8 cellular contexts compared by ENCODE assay signal in the genomic region with DNA sequence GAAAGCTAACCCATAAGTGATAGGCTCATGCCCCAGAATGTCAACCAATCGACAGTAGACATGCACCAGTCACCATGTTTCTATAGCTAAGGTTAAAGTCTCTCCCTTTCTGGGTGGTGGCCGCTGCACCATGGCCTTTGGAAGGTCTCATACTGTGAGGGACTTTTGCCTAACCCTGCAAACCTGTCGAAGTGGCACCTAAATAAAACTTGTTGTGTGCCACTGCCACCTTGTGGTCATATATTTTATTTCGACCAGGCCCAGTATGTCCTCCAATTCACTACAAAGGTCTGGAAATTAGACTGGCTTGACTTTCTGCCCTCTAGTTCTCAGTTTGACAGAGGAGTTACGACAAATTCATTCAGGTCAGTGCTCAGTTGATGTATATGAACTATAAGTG.
DNase-seq lines count a peak whose midpoint lies in the region; ATAC-seq, FAIRE-seq and TF ChIP-seq lines count a peak whose summit lies in the region.

No MANE protein-coding gene starts in this region.

- 11 to 25% (median 15%) methylated on average over 5 of the region's 5 CpGs for WGBS in small intestine, 3 donors

- no peaks in the 10 kb centered on the region for H3K4me1 ChIP-seq in small intestine (ENCODE audit: control insufficient read depth in 2 of 2, insufficient read depth in 1 of 2, low read depth in 1 of 2, low read length in 1 of 2)

- H3K27me3 ChIP-seq in small intestine (ENCODE audit: control insufficient read depth in 2 of 2, insufficient read depth in 2 of 2, low read length in 2 of 2) = no peaks in the 10 kb centered on the region

- peak; percentile 82 for ATAC-seq in GM19043 (IDR thresholded peaks at IDR 0.05; ENCODE audit: low read depth, unreplicated experiment)
- peak; percentile 88 for ATAC-seq in HG03196 (IDR thresholded peaks at IDR 0.05; ENCODE audit: unreplicated experiment)

- TF ChIP-seq CTCF in D721Med (IDR thresholded peaks at IDR 0.05; ENCODE audit: insufficient read depth, missing control alignments) = peak; percentile 49

- no peaks in the 10 kb centered on the region for H3K9me3 ChIP-seq in small intestine (ENCODE audit: control insufficient read depth, low read depth)

- H3K27ac ChIP-seq in small intestine (ENCODE audit: low read depth in 1 of 2, low read length in 1 of 2) = no peak overlapping the region

- DNase-seq in D721Med (ENCODE audit: insufficient read length, low spot score) (peak; percentile 2), NCI-H774 (lab: John Stamatoyannopoulos, UW) (peak; percentile 57), activated T-cell treated with anti-CD3 and anti-CD28 coated beads for 48 hours (ENCODE audit: low read depth) (peak; percentile 6), glomerular visceral epithelial cell (ENCODE audit: extremely low spot score) (peak; percentile 39), small intestine (peak; percentile 78), cortex of kidney (lab: John Stamatoyannopoulos, UW) (no peak)

- H3K4me3 ChIP-seq in small intestine (ENCODE audit: low read depth in 1 of 2, low read length in 2 of 2) = no peak overlapping the region

- FAIRE-seq in D721Med (lab: Jason Lieb, UNC) (peak; percentile 92), small intestine (lab: Jason Lieb, UNC) (peak; percentile 55)

- H3K36me3 ChIP-seq in small intestine (ENCODE audit: control insufficient read depth in 2 of 2, insufficient read depth in 2 of 2, low read length in 2 of 2) = no peaks in the 10 kb centered on the region
